Comparison of ENCODE assay signal across 21 cellular contexts in genomic region chr18:58481321-58482180, GRCh38.
"Had no signal": no experiment of that assay in that cellular context is flagged by ENCODE, and none has a peak within 500 bp of the region (broad histone marks: within the 10 kb centered on the region; RNA-seq: fewer than 3 reads in every experiment).

No MANE protein-coding gene starts in this region.

- DNase-seq: activated CD4-positive, alpha-beta memory T cell treated with anti-CD3 and anti-CD28 coated beads, Interleukin-2, amount 10 ng/mL, durations not matched to agents 7 days and 5 days; activated CD4-positive, alpha-beta T cell treated with anti-CD3 and anti-CD28 coated beads, Interleukin-2, amount 10 ng/mL, durations not matched to agents 7 days and 5 days; activated CD4-positive, CD25-positive, alpha-beta regulatory T cell; activated CD8-positive, alpha-beta memory T cell treated with anti-CD3 and anti-CD28 coated beads, Interleukin-2, amount 50 U/mL, for 4 hours; activated gamma-delta T cell treated with Interleukin-2 at 50 U/mL for 16 hours; activated naive CD4-positive, alpha-beta T cell treated with anti-CD3 and anti-CD28 coated beads, Interleukin-2, amount 10 ng/mL, durations not matched to agents 7 days and 5 days; activated naive CD8-positive, alpha-beta T cell treated with anti-CD3 and anti-CD28 coated beads for 36 hours; activated T-cell treated with anti-CD3 and anti-CD28 coated beads, Interleukin-2, amount 50 U/mL, for 72 hours; brain microvascular endothelial cell; Kasumi-1; NCI-H1105 treated with DMSO at 0.1 percent for 48 hours; NCI-H1436 treated with DMSO at 0.1 percent for 48 hours; NCI-H187; NCI-H2081; NCI-H524; SIG-M5; T-cell; T-helper 2 cell; T1000 had no signal

- H3K36me3 ChIP-seq: brain microvascular endothelial cell had no signal

- H3K4me3 Mint-ChIP-seq: activated CD4-positive, alpha-beta memory T cell treated with anti-CD3 and anti-CD28 coated beads, Interleukin-2, amount 10 ng/mL, durations not matched to agents 7 days and 5 days; activated CD4-positive, alpha-beta T cell treated with anti-CD3 and anti-CD28 coated beads, Interleukin-2, amount 10 ng/mL, durations not matched to agents 7 days and 5 days; activated naive CD4-positive, alpha-beta T cell treated with anti-CD3 and anti-CD28 coated beads, Interleukin-2, amount 10 ng/mL, durations not matched to agents 7 days and 5 days; activated naive CD8-positive, alpha-beta T cell treated with anti-CD3 and anti-CD28 coated beads for 36 hours; activated T-cell treated with anti-CD3 and anti-CD28 coated beads, Interleukin-2, amount 50 U/mL, for 72 hours; T-cell had no signal

- H3K36me3 Mint-ChIP-seq: activated naive CD4-positive, alpha-beta T cell treated with anti-CD3 and anti-CD28 coated beads, Interleukin-2, amount 10 ng/mL, durations not matched to agents 7 days and 5 days; activated naive CD8-positive, alpha-beta T cell treated with anti-CD3 and anti-CD28 coated beads for 36 hours; T-cell had no signal

- ATAC-seq: activated T-cell treated with anti-CD3 and anti-CD28 coated beads, Interleukin-2, amount 50 U/mL, for 72 hours; T-cell had no signal

- H3K27ac ChIP-seq: brain microvascular endothelial cell, SK-N-MC had no signal

- H3K4me3 ChIP-seq: SK-N-MC had no signal

- H3K27me3 Mint-ChIP-seq: activated naive CD8-positive, alpha-beta T cell treated with anti-CD3 and anti-CD28 coated beads for 36 hours had no signal

- H3K4me1 Mint-ChIP-seq: activated CD4-positive, alpha-beta memory T cell treated with anti-CD3 and anti-CD28 coated beads, Interleukin-2, amount 10 ng/mL, durations not matched to agents 7 days and 5 days had no signal

- H3K9me3 Mint-ChIP-seq: activated CD4-positive, alpha-beta memory T cell treated with anti-CD3 and anti-CD28 coated beads, Interleukin-2, amount 10 ng/mL, durations not matched to agents 7 days and 5 days; activated CD4-positive, alpha-beta T cell treated with anti-CD3 and anti-CD28 coated beads, Interleukin-2, amount 10 ng/mL, durations not matched to agents 7 days and 5 days; activated naive CD4-positive, alpha-beta T cell treated with anti-CD3 and anti-CD28 coated beads, Interleukin-2, amount 10 ng/mL, durations not matched to agents 7 days and 5 days; activated naive CD8-positive, alpha-beta T cell treated with anti-CD3 and anti-CD28 coated beads for 36 hours; activated T-cell treated with anti-CD3 and anti-CD28 coated beads, Interleukin-2, amount 50 U/mL, for 72 hours; activated T-helper 2 cell treated with anti-CD3 and anti-CD28 coated beads, Interferon-gamma antibody, Interleukin-2, Interleukin-4, amounts not matched to agents 10 μg/mL and 5 μg/mL and 100 μg/mL, durations not matched to agents 14 hours and 24 hours and 36 hours; T-cell had no signal

- H3K27ac Mint-ChIP-seq: activated CD4-positive, alpha-beta memory T cell treated with anti-CD3 and anti-CD28 coated beads, Interleukin-2, amount 10 ng/mL, durations not matched to agents 7 days and 5 days; activated CD4-positive, alpha-beta T cell treated with anti-CD3 and anti-CD28 coated beads, Interleukin-2, amount 10 ng/mL, durations not matched to agents 7 days and 5 days; activated naive CD4-positive, alpha-beta T cell treated with anti-CD3 and anti-CD28 coated beads, Interleukin-2, amount 10 ng/mL, durations not matched to agents 7 days and 5 days; activated naive CD8-positive, alpha-beta T cell treated with anti-CD3 and anti-CD28 coated beads for 36 hours; activated T-cell treated with anti-CD3 and anti-CD28 coated beads, Interleukin-2, amount 50 U/mL, for 72 hours; activated T-helper 2 cell treated with anti-CD3 and anti-CD28 coated beads, Interferon-gamma antibody, Interleukin-2, Interleukin-4, amounts not matched to agents 10 μg/mL and 5 μg/mL and 100 μg/mL, durations not matched to agents 14 hours and 24 hours and 36 hours; T-cell had no signal

- H3K27me3 ChIP-seq: brain microvascular endothelial cell had no signal
